1 cellular context compared by ENCODE assay signal in genomic region chr15:97976129-97976528, GRCh38.
TF ChIP-seq lines count a peak whose summit lies in the region.

No MANE protein-coding gene starts in this region.

TF ChIP-seq in H1, 55 proteins besides CTCF, POLR2A, EP300 and RAD21:
- no peak for TF ChIP-seq SIRT6 (IDR thresholded peaks at IDR 0.05; ENCODE audit: low read length)
- TF ChIP-seq ZNF274 (IDR thresholded peaks at IDR 0.05; ENCODE audit: borderline replicate concordance, extremely low read depth, low read length) = no peak
- no peak for TF ChIP-seq POLR2AphosphoS5 (IDR thresholded peaks at IDR 0.05; ENCODE audit: low read depth, low read length)
- TF ChIP-seq KDM4A (IDR thresholded peaks at IDR 0.05; ENCODE audit: low read depth, low read length, severe bottlenecking) = no peak
- TF ChIP-seq TAF1 (IDR thresholded peaks at IDR 0.05; ENCODE audit: low read depth, low read length) = no peak
- no peak for TF ChIP-seq FOSL1 (IDR thresholded peaks at IDR 0.05; ENCODE audit: insufficient read depth, low read depth, low read length)
- no peak for TF ChIP-seq GABPA (IDR thresholded peaks at IDR 0.05; ENCODE audit: borderline replicate concordance, insufficient read depth, low read length)
- TF ChIP-seq, protein P1, sequence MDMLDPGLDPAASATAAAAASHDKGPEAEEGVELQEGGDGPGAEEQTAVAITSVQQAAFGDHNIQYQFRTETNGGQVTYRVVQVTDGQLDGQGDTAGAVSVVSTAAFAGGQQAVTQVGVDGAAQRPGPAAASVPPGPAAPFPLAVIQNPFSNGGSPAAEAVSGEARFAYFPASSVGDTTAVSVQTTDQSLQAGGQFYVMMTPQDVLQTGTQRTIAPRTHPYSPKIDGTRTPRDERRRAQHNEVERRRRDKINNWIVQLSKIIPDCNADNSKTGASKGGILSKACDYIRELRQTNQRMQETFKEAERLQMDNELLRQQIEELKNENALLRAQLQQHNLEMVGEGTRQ (IDR thresholded peaks at IDR 0.05; ENCODE audit: low read length) = no peak
- TF ChIP-seq HDAC6 (IDR thresholded peaks at IDR 0.05; ENCODE audit: low read depth, low read length) = no peak
- TF ChIP-seq RNF2 (IDR thresholded peaks at IDR 0.05; ENCODE audit: borderline replicate concordance, low read depth, low read length, missing control alignments, poor library complexity, severe bottlenecking) = no peak
- no peak for TF ChIP-seq E2F6 (IDR thresholded peaks at IDR 0.05)
- no peak for TF ChIP-seq RXRA (IDR thresholded peaks at IDR 0.05; ENCODE audit: insufficient read depth, low read depth, low read length)
- no peak for TF ChIP-seq CBX8 (IDR thresholded peaks at IDR 0.05; ENCODE audit: borderline replicate concordance, low read depth, low read length)
- no peak for TF ChIP-seq EGR1 (IDR thresholded peaks at IDR 0.05; ENCODE audit: borderline replicate concordance, low read depth, low read length)
- no peak for TF ChIP-seq SIN3A (conservative IDR thresholded peaks at IDR 0.05 in 1 of 2, IDR thresholded peaks at IDR 0.05 in 1 of 2; ENCODE audit: low read depth in 1 of 2, low read length in 2 of 2)
